14 cellular contexts compared by ENCODE assay signal in the genomic region with DNA sequence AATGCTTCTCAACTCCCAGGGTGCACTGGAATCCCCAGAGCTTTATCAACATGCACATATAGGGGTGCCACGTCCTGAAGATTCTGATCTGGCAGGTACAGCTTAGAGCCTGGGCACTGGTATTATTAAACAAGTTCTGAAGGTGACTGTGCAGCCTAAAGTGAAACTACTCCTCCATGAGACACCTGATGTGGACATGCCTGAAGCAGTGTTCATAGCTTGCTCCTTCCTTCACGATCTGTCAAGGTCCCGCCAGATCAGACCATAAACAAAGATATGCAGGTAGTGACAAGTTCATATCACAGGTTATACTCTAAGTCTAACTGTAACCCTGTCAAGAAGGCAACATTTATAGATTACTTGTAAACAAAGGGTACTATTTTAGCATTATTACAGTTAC.
"Had no signal": no experiment of that assay in that cellular context is flagged by ENCODE, and none has a peak within 500 bp of the region (broad histone marks: within the 10 kb centered on the region; RNA-seq: fewer than 3 reads in every experiment).

No MANE protein-coding gene starts in this region.

- ATAC-seq: activated naive CD8-positive, alpha-beta T cell treated with anti-CD3 and anti-CD28 coated beads, Interleukin-2, amount 50 U/mL, for 24 hours; gastrocnemius medialis; stimulated activated naive CD8-positive, alpha-beta T cell treated with anti-CD3 and anti-CD28 coated beads, Interleukin-15, Interleukin-2, amounts not matched to agents 100 U/mL and 50 U/mL, for 24 hours had no signal

- H3K27me3 Mint-ChIP-seq: activated B cell treated with CpG ODN at 0.5 μM for 24 hours; activated CD4-positive, alpha-beta T cell treated with anti-CD3 and anti-CD28 coated beads, Interleukin-2, amount 10 ng/mL, durations not matched to agents 24 days and 14 days; activated naive CD8-positive, alpha-beta T cell treated with anti-CD3 and anti-CD28 coated beads, Interleukin-2, amount 50 U/mL, for 24 hours had no signal

- H3K27me3 ChIP-seq: cardiac muscle cell, gastrocnemius medialis, spleen, uterus had no signal

- H3K9me3 ChIP-seq: gastrocnemius medialis, spleen, uterus had no signal

- H3K4me3 ChIP-seq: cardiac muscle cell, gastrocnemius medialis, spleen, uterus had no signal

- H3K27ac ChIP-seq: cardiac muscle cell, gastrocnemius medialis, spleen, uterus had no signal

- FAIRE-seq: astrocyte, colon had no signal

- H3K4me1 ChIP-seq: uterus had no signal

- DNase-seq: activated B cell treated with CpG ODN at 0.5 μM for 24 hours; activated CD4-positive, alpha-beta T cell treated with anti-CD3 and anti-CD28 coated beads, Interleukin-2, amount 10 ng/mL, durations not matched to agents 24 days and 14 days; activated naive CD8-positive, alpha-beta T cell treated with anti-CD3 and anti-CD28 coated beads, Interleukin-2, amount 50 U/mL, for 24 hours; activated T-cell treated with anti-CD3 and anti-CD28 coated beads, Interleukin-2, amount 50 U/mL, for 48 hours; gastrocnemius medialis; posterior cingulate gyrus; spleen; stimulated activated CD4-positive, alpha-beta T cell treated with anti-CD3 and anti-CD28 coated beads, Interleukin-2, amount 100 ng/mL, for 24 hours; stimulated activated naive CD8-positive, alpha-beta T cell treated with anti-CD3 and anti-CD28 coated beads, Interleukin-15, Interleukin-2, amounts not matched to agents 100 U/mL and 50 U/mL, for 24 hours; uterus had no signal

- H3K4me3 Mint-ChIP-seq: activated B cell treated with CpG ODN at 0.5 μM for 24 hours; activated CD4-positive, alpha-beta T cell treated with anti-CD3 and anti-CD28 coated beads, Interleukin-2, amount 10 ng/mL, durations not matched to agents 24 days and 14 days; activated naive CD8-positive, alpha-beta T cell treated with anti-CD3 and anti-CD28 coated beads, Interleukin-2, amount 50 U/mL, for 24 hours; T-helper 1 cell treated with Interleukin-12 subunit alpha and Interleukin-12 subunit beta and Interleukin-4 antibody, amounts not matched to agents 30 μg/mL and 1 μg/mL, for 36 hours had no signal

- H3K27ac Mint-ChIP-seq: activated B cell treated with CpG ODN at 0.5 μM for 24 hours; activated CD4-positive, alpha-beta T cell treated with anti-CD3 and anti-CD28 coated beads, Interleukin-2, amount 10 ng/mL, durations not matched to agents 24 days and 14 days; activated naive CD8-positive, alpha-beta T cell treated with anti-CD3 and anti-CD28 coated beads, Interleukin-2, amount 50 U/mL, for 24 hours; T-helper 1 cell treated with Interleukin-12 subunit alpha and Interleukin-12 subunit beta and Interleukin-4 antibody, amounts not matched to agents 30 μg/mL and 1 μg/mL, for 36 hours had no signal

- H3K9me3 Mint-ChIP-seq: activated B cell treated with CpG ODN at 0.5 μM for 24 hours; activated CD4-positive, alpha-beta T cell treated with anti-CD3 and anti-CD28 coated beads, Interleukin-2, amount 10 ng/mL, durations not matched to agents 24 days and 14 days; activated naive CD8-positive, alpha-beta T cell treated with anti-CD3 and anti-CD28 coated beads, Interleukin-2, amount 50 U/mL, for 24 hours; T-helper 1 cell treated with Interleukin-12 subunit alpha and Interleukin-12 subunit beta and Interleukin-4 antibody, amounts not matched to agents 30 μg/mL and 1 μg/mL, for 36 hours had no signal

- H3K36me3 ChIP-seq: uterus had no signal
